In genomic region chr1:10472220-10473144, GRCh38 we compare ENCODE assay signal across 8 cellular contexts. TPM values are rescaled to one million over a fixed set of nuclear protein-coding genes. Genes with fewer than 3 reads are reported as not detected.
A peak's percentile ranks its signal among the peaks of the same experiment; 100 is the strongest.
DNase-seq lines count a peak whose midpoint lies in the region; FAIRE-seq and TF ChIP-seq lines count a peak whose summit lies in the region.

A gene with protein sequence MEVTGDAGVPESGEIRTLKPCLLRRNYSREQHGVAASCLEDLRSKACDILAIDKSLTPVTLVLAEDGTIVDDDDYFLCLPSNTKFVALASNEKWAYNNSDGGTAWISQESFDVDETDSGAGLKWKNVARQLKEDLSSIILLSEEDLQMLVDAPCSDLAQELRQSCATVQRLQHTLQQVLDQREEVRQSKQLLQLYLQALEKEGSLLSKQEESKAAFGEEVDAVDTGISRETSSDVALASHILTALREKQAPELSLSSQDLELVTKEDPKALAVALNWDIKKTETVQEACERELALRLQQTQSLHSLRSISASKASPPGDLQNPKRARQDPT (minus strand): TSS chr1:10472529. CDS start chr1:10472458, 71 bp downstream.

- CTCF ChIA-PET in CD8-positive, alpha-beta memory T cell (lab: Charles Lee), result interaction anchor here (0.8 to 1.2 kb wide), 2 partner anchors 22 to 43 kb away, joined by 3 to 4 read pairs; no protein-coding TSS in a partner anchor

- H3K9me3 Mint-ChIP-seq in CD8-positive, alpha-beta memory T cell, result no peaks in the 10 kb centered on the region
- H3K9me3 Mint-ChIP-seq in endodermal cell, result no peaks in the 10 kb centered on the region

- H3K27ac ChIP-seq in CD8-positive, alpha-beta memory T cell (ENCODE audit: low read depth, low read length), result peak within 1 kb of the TSS; percentile 74
- H3K27ac ChIP-seq in endodermal cell (ENCODE audit: low read depth, low read length), result no peak within 1 kb of the TSS
- H3K27ac ChIP-seq in mesendoderm (ENCODE audit: low read depth, low read length), result peak within 1 kb of the TSS; percentile 46

- H3K4ac ChIP-seq in mesendoderm (ENCODE audit: low read depth, low read length), result peak within 1 kb of the TSS; percentile 63

- peak within 1 kb of the TSS; percentile 71 to 97 (median 88) for H3K27ac Mint-ChIP-seq in CD8-positive, alpha-beta memory T cell
- H3K27ac Mint-ChIP-seq in endodermal cell, result peak within 1 kb of the TSS; percentile 95

- H2AK5ac ChIP-seq in mesendoderm (ENCODE audit: low read length), result no peak within 1 kb of the TSS

- H3K36me3 ChIP-seq in CD8-positive, alpha-beta memory T cell (ENCODE audit: insufficient read depth, low read length), result peaks cover 17% of the 10 kb centered on the region
- H3K36me3 ChIP-seq in endodermal cell (ENCODE audit: control insufficient read depth, insufficient read depth, low read length), result peaks cover 28% of the 10 kb centered on the region
- H3K36me3 ChIP-seq in mesendoderm (ENCODE audit: control insufficient read depth, insufficient read depth, low read length), result peaks cover 6% of the 10 kb centered on the region

- peaks cover 0 to 2% of the 10 kb centered on the region in 2 donors for H3K27me3 Mint-ChIP-seq in CD8-positive, alpha-beta memory T cell
- H3K27me3 Mint-ChIP-seq in endodermal cell (ENCODE audit: insufficient read depth), result no peaks in the 10 kb centered on the region

- H3K9me3 ChIP-seq in CD8-positive, alpha-beta memory T cell (ENCODE audit: low read length), result no peaks in the 10 kb centered on the region
- no peaks in the 10 kb centered on the region for H3K9me3 ChIP-seq in endodermal cell (ENCODE audit: control insufficient read depth, low read length)

- peak within 1 kb of the TSS; percentile 85 for H3K56ac ChIP-seq in mesendoderm (ENCODE audit: low read length)

- no peak within 1 kb of the TSS for H2BK120ac ChIP-seq in mesendoderm (ENCODE audit: low read depth, low read length)

- DNase-seq in CD8-positive, alpha-beta memory T cell, result peak; percentile 85 to 94 (median 88)
- DNase-seq in GM20000 (ENCODE audit: low spot score) (peak; percentile 91), HTR-8/SVneo (ENCODE audit: insufficient read length, low spot score) (peak; percentile 94), NOMO-1 treated with dmso at 0.1 percent for 144 hours (lab: John Stamatoyannopoulos, UW; ENCODE audit: unreplicated experiment) (peak; percentile 98), endodermal cell (peak; percentile 99), mesendoderm (peak; percentile 99)
- DNase-seq in activated CD8-positive, alpha-beta memory T cell treated with anti-CD3 and anti-CD28 coated beads for 48 hours (ENCODE audit: low read depth in 2 of 3, low spot score in 2 of 3), result peak; percentile 81 to 87 (median 83)
- DNase-seq in stimulated activated CD8-positive, alpha-beta memory T cell treated with anti-CD3 and anti-CD28 coated beads, Interleukin-15, amount 100 ng/mL, for 1 hour (ENCODE audit: low read depth), result peak; percentile 85

- TF ChIP-seq CTCF in GM20000 (IDR thresholded peaks at IDR 0.05; ENCODE audit: extremely low read depth, missing control alignments), result no peak
- no peak for TF ChIP-seq CTCF in endodermal cell (conservative IDR thresholded peaks at IDR 0.05)

- H2BK15ac ChIP-seq in mesendoderm (replicated peaks; ENCODE audit: low read depth), result no peak within 1 kb of the TSS

- H3K36me3 Mint-ChIP-seq in CD8-positive, alpha-beta memory T cell, result peaks cover 0 to 33% (median 5%) of the 10 kb centered on the region in 3 donors
- H3K36me3 Mint-ChIP-seq in endodermal cell (ENCODE audit: low read depth), result peaks cover 28% of the 10 kb centered on the region

- peak within 1 kb of the TSS; percentile 89 to 98 (median 94) for H3K4me3 Mint-ChIP-seq in CD8-positive, alpha-beta memory T cell
- H3K4me3 Mint-ChIP-seq in endodermal cell, result peak within 1 kb of the TSS; percentile 97

- no peak within 1 kb of the TSS for H4K5ac ChIP-seq in mesendoderm (ENCODE audit: low read length)

- H2BK5ac ChIP-seq in mesendoderm (ENCODE audit: low read length), result no peak within 1 kb of the TSS

- H3K4me3 ChIP-seq in CD8-positive, alpha-beta memory T cell (ENCODE audit: low read length), result peak within 1 kb of the TSS; percentile 75
- H3K4me3 ChIP-seq in endodermal cell (ENCODE audit: low read length), result peak within 1 kb of the TSS; percentile 86
- H3K4me3 ChIP-seq in mesendoderm (ENCODE audit: low read length), result peak within 1 kb of the TSS; percentile 87

- H3K9ac ChIP-seq in endodermal cell (ENCODE audit: extremely low read depth, low read length, poor library complexity, severe bottlenecking) (peak within 1 kb of the TSS; percentile 66), mesendoderm (ENCODE audit: low read length) (peak within 1 kb of the TSS; percentile 82)

- peaks cover 22% of the 10 kb centered on the region for H3K79me2 ChIP-seq in mesendoderm (ENCODE audit: control insufficient read depth, insufficient read depth, low read length)

- H3K4me2 ChIP-seq in mesendoderm (ENCODE audit: low read length), result peak within 1 kb of the TSS; percentile 52

- peak within 1 kb of the TSS; percentile 84 for H4K8ac ChIP-seq in mesendoderm (ENCODE audit: low read depth, low read length)

- H3K4me1 ChIP-seq in CD8-positive, alpha-beta memory T cell (ENCODE audit: insufficient read depth, low read length), result peaks cover 29% of the 10 kb centered on the region
- H3K4me1 ChIP-seq in endodermal cell (ENCODE audit: control insufficient read depth, insufficient read depth, low read length) (peaks cover 8% of the 10 kb centered on the region), mesendoderm (ENCODE audit: control insufficient read depth, low read depth, low read length) (peaks cover 2% of the 10 kb centered on the region)

- H3K23ac ChIP-seq in mesendoderm (ENCODE audit: low read length), result no peak within 1 kb of the TSS

- peak; percentile 82 for FAIRE-seq in HTR-8/SVneo (lab: Jason Lieb, UNC)

- H3K4me1 Mint-ChIP-seq in CD8-positive, alpha-beta memory T cell, result peaks cover 43 to 55% (median 50%) of the 10 kb centered on the region in 3 donors
- peaks cover 8% of the 10 kb centered on the region for H3K4me1 Mint-ChIP-seq in endodermal cell

- no peaks in the 10 kb centered on the region for H3K27me3 ChIP-seq in CD8-positive, alpha-beta memory T cell (ENCODE audit: insufficient read depth, low read length, poor library complexity, severe bottlenecking)
- H3K27me3 ChIP-seq in endodermal cell (ENCODE audit: control insufficient read depth, insufficient read depth, low read length, poor library complexity, severe bottlenecking) (no peaks in the 10 kb centered on the region), mesendoderm (ENCODE audit: insufficient read depth, low read length, poor library complexity) (no peaks in the 10 kb centered on the region)

- peaks cover 7% of the 10 kb centered on the region for H3K79me1 ChIP-seq in mesendoderm (ENCODE audit: low read length)

- peak within 1 kb of the TSS; percentile 60 for H3K18ac ChIP-seq in mesendoderm (ENCODE audit: low read length)

- POLR2A ChIA-PET in CD8-positive, alpha-beta memory T cell (lab: Charles Lee), result no interaction called here

- 2 to 3% methylated on average over 41 to 57 of the region's 59 CpGs for WGBS in endodermal cell (ENCODE audit: insufficient coverage in 1 of 2, insufficient read length in 1 of 2), 2 experiments
- no CpG with 5 or more reads among the region's 59 CpGs for WGBS in mesendoderm (ENCODE audit: extremely low coverage, insufficient coverage, low lambda C conversion rate)

RNA-seq across cellular contexts. Expression of the gene that starts here (rescaled TPM):
- total RNA-seq in CD8-positive, alpha-beta memory T cell, result 10 to 100 TPM; 67.7 to 69.1 TPM
- polyA plus RNA-seq in CD8-positive, alpha-beta memory T cell, result 40.4 TPM
- 100 to 1,000 TPM; 100 to 105 TPM for total RNA-seq in endodermal cell
- polyA plus RNA-seq in endodermal cell (2013, experiment 1 of 2), result 32.1 TPM
- polyA plus RNA-seq in endodermal cell (2013, experiment 2 of 2), result 29.5 TPM
- polyA plus RNA-seq in mesendoderm (2013, experiment 1 of 2), result 58.7 TPM
- polyA plus RNA-seq in mesendoderm (2013, experiment 2 of 2), result 61.6 TPM
